Comparison of ENCODE assay signal across 27 cellular contexts in the genomic region with DNA sequence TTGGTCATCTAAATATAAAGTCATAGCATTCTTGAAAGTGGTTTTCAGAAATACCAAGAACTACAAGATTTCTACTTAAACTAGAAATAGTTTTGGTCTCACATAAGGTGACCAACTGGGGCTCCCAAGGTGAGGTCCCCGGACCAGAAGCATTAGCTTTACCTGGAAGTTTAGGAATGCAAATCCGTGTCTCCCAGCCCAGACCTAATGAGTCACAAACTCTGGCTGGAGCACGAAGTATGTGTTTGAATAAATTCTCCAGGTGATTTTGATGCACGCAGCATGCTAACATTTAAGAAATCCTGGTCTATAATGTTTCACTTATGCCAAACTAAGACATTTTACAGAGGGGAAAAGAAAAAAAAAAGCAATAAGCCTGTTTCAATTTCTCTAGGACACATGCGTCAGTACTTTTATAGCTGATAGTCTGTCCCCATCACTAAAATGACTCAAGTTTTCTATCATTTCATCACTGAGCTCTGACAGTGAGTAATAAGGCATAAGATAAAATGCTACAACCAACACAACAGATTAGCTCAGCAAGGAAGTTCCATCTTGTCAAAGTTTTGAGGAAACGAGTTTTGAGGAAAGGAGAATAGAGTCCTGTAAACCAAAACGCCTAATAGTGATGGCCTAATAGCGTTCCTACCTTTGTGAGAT.
"Had no signal": no experiment of that assay in that cellular context is flagged by ENCODE, and none has a peak within 500 bp of the region (broad histone marks: within the 10 kb centered on the region; RNA-seq: fewer than 3 reads in every experiment).

No MANE protein-coding gene starts in this region.

- H3K4me3 ChIP-seq: dorsolateral prefrontal cortex, lower lobe of right lung, prostate gland, right atrium auricular region, testis, tibial artery, upper lobe of left lung had no signal

- H3K36me3 ChIP-seq: lower lobe of right lung, prostate gland, right atrium auricular region, tibial artery, upper lobe of left lung had no signal

- DNase-seq: dorsolateral prefrontal cortex; effector CD4-positive, alpha-beta T cell; erythroblast; hypothalamus; immature natural killer cell; islet precursor cell; kidney glomerular epithelial cell; left ventricle myocardium superior; lower lobe of right lung; naive thymus-derived CD8-positive, alpha-beta T cell; nephron progenitor cell; nucleus accumbens; stimulated activated CD4-positive, alpha-beta T cell treated with anti-CD3 and anti-CD28 coated beads, Interleukin-2, amount 100 ng/mL, for 24 hours; stimulated activated CD4-positive, alpha-beta T cell treated with anti-CD3 and anti-CD28 coated beads, Interleukin-4, amount 100 ng/mL, for 24 hours; stimulated activated naive CD8-positive, alpha-beta T cell treated with anti-CD3 and anti-CD28 coated beads, Interleukin-15, Interleukin-2, amounts not matched to agents 100 U/mL and 50 U/mL, for 24 hours; substantia nigra; testis; tibial artery; upper lobe of left lung had no signal

- FAIRE-seq: colon, endothelial cell of umbilical vein, frontal cortex, urothelium cell line had no signal

- ATAC-seq: left ventricle myocardium superior; lower lobe of right lung; naive thymus-derived CD8-positive, alpha-beta T cell; sciatic nerve; stimulated activated memory B cell treated with anti-CD40 and anti-IgM and Interleukin-4, amounts not matched to agents 10 μg/mL and 1 μg/mL and 100 μg/mL, for 72 hours; stimulated activated naive CD8-positive, alpha-beta T cell treated with anti-CD3 and anti-CD28 coated beads, Interleukin-15, Interleukin-2, amounts not matched to agents 100 U/mL and 50 U/mL, for 24 hours had no signal

- H3K27me3 ChIP-seq: dorsolateral prefrontal cortex, right atrium auricular region, testis, tibial artery, upper lobe of left lung had no signal
